Comparison of ENCODE assay signal across 28 cellular contexts in genomic region chr17:72724375-72724774, GRCh38.
DNase-seq lines count a peak whose midpoint lies in the region; ATAC-seq, FAIRE-seq and TF ChIP-seq lines count a peak whose summit lies in the region.
"Had no signal": no experiment of that assay in that cellular context is flagged by ENCODE, and none has a peak within 500 bp of the region (broad histone marks: within the 10 kb centered on the region; RNA-seq: fewer than 3 reads in every experiment).

No MANE protein-coding gene starts in this region.

- no TSS peak for BruUV-seq in mammary epithelial cell (replicated peaks; lab: Mats Ljungman, UMichigan)

- WGBS in mammary epithelial cell (ENCODE audit: low coverage, missing lambda C conversion rate): 100% methylated on average over 2 of the region's 2 CpGs
- 55 to 77% (median 76%) methylated on average over 2 of the region's 2 CpGs for WGBS in psoas muscle, 3 donors

- no peaks in the 10 kb centered on the region for H3K36me3 ChIP-seq in mammary epithelial cell (ENCODE audit: insufficient read depth, low read length)
- H3K36me3 ChIP-seq in WERI-Rb-1: peaks cover 9% of the 10 kb centered on the region
- H3K36me3 ChIP-seq in psoas muscle (ENCODE audit: insufficient read depth in 1 of 2, low read depth in 1 of 2): no peaks in the 10 kb centered on the region
- H3K36me3 ChIP-seq: colonic mucosa, gastrocnemius medialis, sigmoid colon, thyroid gland had no signal

- H3K4me3 ChIP-seq in mammary epithelial cell (replicated peaks in 1 of 3; ENCODE audit: insufficient read depth in 1 of 3, low read depth in 2 of 3, low read length in 3 of 3): no peak overlapping the region
- H3K4me3 ChIP-seq in WERI-Rb-1 (ENCODE audit: low read depth, low read length): no peak overlapping the region
- no peak overlapping the region for H3K4me3 ChIP-seq in psoas muscle
- H3K4me3 ChIP-seq: colonic mucosa, gastrocnemius medialis, sigmoid colon, thyroid gland had no signal

- no peak overlapping the region for H3K27ac ChIP-seq in mammary epithelial cell (ENCODE audit: insufficient read depth, low read depth, low read length)
- H3K27ac ChIP-seq in WERI-Rb-1: no peak overlapping the region
- no peak overlapping the region for H3K27ac ChIP-seq in psoas muscle
- H3K27ac ChIP-seq: colonic mucosa, gastrocnemius medialis, parathyroid adenoma, RWPE1, sigmoid colon, thyroid gland had no signal

- no peak overlapping the region for H2AFZ ChIP-seq in mammary epithelial cell (ENCODE audit: low read depth, low read length)
- H2AFZ ChIP-seq: parathyroid adenoma had no signal

- H3K79me2 ChIP-seq in mammary epithelial cell (ENCODE audit: insufficient read depth, low read length): no peaks in the 10 kb centered on the region
- H3K79me2 ChIP-seq: parathyroid adenoma had no signal

- H3K27me3 ChIP-seq in mammary epithelial cell (ENCODE audit: insufficient read depth, low read length) (no peaks in the 10 kb centered on the region), WERI-Rb-1 (ENCODE audit: insufficient read depth, low read depth, severe bottlenecking) (no peaks in the 10 kb centered on the region), psoas muscle (ENCODE audit: insufficient read depth in 3 of 3, low read length in 2 of 3) (no peaks in the 10 kb centered on the region)
- H3K27me3 ChIP-seq: colonic mucosa, gastrocnemius medialis, sigmoid colon, thyroid gland had no signal

- H3K9me3 ChIP-seq in mammary epithelial cell (replicated peaks; ENCODE audit: insufficient read depth, low read length) (no peaks in the 10 kb centered on the region), WERI-Rb-1 (ENCODE audit: severe bottlenecking) (no peaks in the 10 kb centered on the region), psoas muscle (no peaks in the 10 kb centered on the region)
- H3K9me3 ChIP-seq: colonic mucosa, gastrocnemius medialis, sigmoid colon, thyroid gland had no signal

- no peak for FAIRE-seq in HTR-8/SVneo (lab: Jason Lieb, UNC)
- FAIRE-seq: endometrium, GM18507, HepG2 had no signal

- DNase-seq in EL (peak; percentile 75), HTR-8/SVneo (ENCODE audit: insufficient read length, low spot score) (peak; percentile 39), mammary epithelial cell (peak; percentile 64), kidney tubule cell (ENCODE audit: low spot score) (peak; percentile 32), WERI-Rb-1 (no peak), psoas muscle (no peak), NCI-H524 (lab: John Stamatoyannopoulos, UW) (no peak)
- DNase-seq: activated CD4-positive, alpha-beta T cell treated with anti-CD3 and anti-CD28 coated beads, Interleukin-2, amount 10 ng/mL, durations not matched to agents 7 days and 5 days; activated naive CD4-positive, alpha-beta T cell treated with anti-CD3 and anti-CD28 coated beads for 36 hours; activated T-cell treated with anti-CD3 and anti-CD28 coated beads for 4 hours; AML-193; aorta; colonic mucosa; DND-41; gastrocnemius medialis; mesendoderm; naive thymus-derived CD8-positive, alpha-beta T cell; NCI-H1694; NCI-H226; sigmoid colon; stimulated activated CD4-positive, alpha-beta T cell treated with anti-CD3 and anti-CD28 coated beads, Interleukin-1b, Interleukin-23, amount 100 ng/mL, for 48 hours; stimulated activated naive CD4-positive, alpha-beta T cell; thyroid gland had no signal

- dilution Hi-C loops in mammary epithelial cell (cut with HindIII; ENCODE audit: low sequenced_read_pairs): no loop called here

- no peaks in the 10 kb centered on the region for H4K20me1 ChIP-seq in mammary epithelial cell (ENCODE audit: insufficient read depth, low read length)

- H3K4me1 ChIP-seq in mammary epithelial cell (ENCODE audit: insufficient read depth, low read length): peaks cover 19% of the 10 kb centered on the region
- H3K4me1 ChIP-seq in psoas muscle: no peaks in the 10 kb centered on the region
- H3K4me1 ChIP-seq: colonic mucosa, gastrocnemius medialis, parathyroid adenoma, sigmoid colon, thyroid gland had no signal

- no peak for ATAC-seq in psoas muscle
- ATAC-seq: gastrocnemius medialis; HepG2; naive thymus-derived CD8-positive, alpha-beta T cell had no signal

- no peak overlapping the region for H3K4me2 ChIP-seq in mammary epithelial cell (ENCODE audit: insufficient read depth, low read depth, low read length)

- no peak overlapping the region for H3K9ac ChIP-seq in mammary epithelial cell (ENCODE audit: insufficient read depth, low read length)
- H3K9ac ChIP-seq: parathyroid adenoma had no signal

- intact Hi-C loops in mammary epithelial cell (cut with micrococcal nuclease) (no loop called here), psoas muscle (cut with DNase I) (loop anchor here (2.0 to 10.0 kb wide), 4 partner anchors 432 to 530 kb away; no protein-coding TSS in a partner anchor)

- in situ Hi-C loops in mammary epithelial cell (cut with MboI; ENCODE audit: low sequenced_read_pairs in 2 of 2): loop anchor here in 1 of 2 donors (10.0 kb wide), 1 partner anchor 530 kb away; no protein-coding TSS in a partner anchor

- no peak for TF ChIP-seq CTCF in mammary epithelial cell (conservative IDR thresholded peaks at IDR 0.05 in 1 of 2, IDR thresholded peaks at IDR 0.05 in 1 of 2; ENCODE audit: extremely low read depth in 1 of 2, insufficient read depth in 1 of 2, low read depth in 1 of 2, low read length in 2 of 2)
- no peak for TF ChIP-seq CTCF in WERI-Rb-1 (IDR thresholded peaks at IDR 0.05; ENCODE audit: low read depth, low read length)
- no peak for TF ChIP-seq CTCF in psoas muscle (IDR thresholded peaks at IDR 0.05)

- CTCF ChIA-PET in mammary epithelial cell (lab: Charles Lee; ENCODE audit: low non-redundant PET): interaction anchor here (0.7 to 4.2 kb wide), 2 partner anchors 52 to 168 kb away, joined by 3 to 41 read pairs; no protein-coding TSS in a partner anchor

Comparison
In these comparisons a context has a peak if more than half of its experiments do, and no peak if none do; other contexts are left out.
1. DNase-seq: peak in EL (single experiment), HTR-8/SVneo (single experiment), mammary epithelial cell (single experiment) and kidney tubule cell (single experiment); none in WERI-Rb-1 (single experiment), psoas muscle (0 of 2) and NCI-H524 (0 of 2).